Comparison of ENCODE assay signal across 11 cellular contexts in genomic region chr1:45953934-45954333, GRCh38.
DNase-seq lines count a peak whose midpoint lies in the region; ATAC-seq, FAIRE-seq and TF ChIP-seq lines count a peak whose summit lies in the region.
"Had no signal": no experiment of that assay in that cellular context is flagged by ENCODE, and none has a peak within 500 bp of the region (broad histone marks: within the 10 kb centered on the region; RNA-seq: fewer than 3 reads in every experiment).

No MANE protein-coding gene starts in this region.

- H3K36me3 ChIP-seq in breast epithelium (no peaks in the 10 kb centered on the region), mesenchymal stem cell (ENCODE audit: control insufficient read depth in 1 of 2, insufficient read depth in 2 of 2, low read depth in 1 of 2, low read length in 2 of 2) (no peaks in the 10 kb centered on the region), uterus (no peaks in the 10 kb centered on the region)
- no peaks in the 10 kb centered on the region for H3K36me3 ChIP-seq in effector memory CD4-positive, alpha-beta T cell (ENCODE audit: control insufficient read depth, insufficient read depth, low read length)
- H3K36me3 ChIP-seq: thyroid gland had no signal

- POLR2A ChIA-PET in MCF 10A (lab: Yijun Ruan, JAX), result interaction anchor here (0.7 to 3.6 kb wide), 6 partner anchors 21 to 62 kb away, joined by 3 to 15 read pairs (median 4); no protein-coding TSS in a partner anchor

- H3K9ac ChIP-seq in mesenchymal stem cell (ENCODE audit: low read length), result peak overlapping the region; percentile 26

- no peak overlapping the region for H2BK120ac ChIP-seq in mesenchymal stem cell (ENCODE audit: low read depth, low read length)

- CTCF ChIA-PET in MCF 10A (lab: Yijun Ruan, JAX), result interaction anchor here (0.6 to 0.7 kb wide), 3 partner anchors 17 to 171 kb away, joined by 3 to 5 read pairs (median 3); no protein-coding TSS in a partner anchor

- H3K27me3 ChIP-seq in breast epithelium, result no peaks in the 10 kb centered on the region
- H3K27me3 ChIP-seq in mesenchymal stem cell (ENCODE audit: control insufficient read depth in 1 of 2, insufficient read depth in 1 of 2, low read length in 2 of 2), result no peaks in the 10 kb centered on the region
- H3K27me3 ChIP-seq in uterus, result no peaks in the 10 kb centered on the region
- no peaks in the 10 kb centered on the region for H3K27me3 ChIP-seq in effector memory CD4-positive, alpha-beta T cell (replicated peaks; ENCODE audit: control insufficient read depth, insufficient read depth, low read length, poor library complexity, severe bottlenecking)
- H3K27me3 ChIP-seq: thyroid gland had no signal

- H3K4me1 ChIP-seq in breast epithelium, result no peaks in the 10 kb centered on the region
- peaks cover 4% of the 10 kb centered on the region for H3K4me1 ChIP-seq in mesenchymal stem cell (ENCODE audit: control insufficient read depth, insufficient read depth, low read depth, low read length)
- peaks cover 0 to 7% of the 10 kb centered on the region in 2 donors for H3K4me1 ChIP-seq in uterus
- no peaks in the 10 kb centered on the region for H3K4me1 ChIP-seq in effector memory CD4-positive, alpha-beta T cell (ENCODE audit: control insufficient read depth, insufficient read depth, low read length, poor library complexity, severe bottlenecking)

- BruUV-seq in MCF 10A (replicated peaks; lab: Mats Ljungman, UMichigan), result no TSS peak

- intact Hi-C loops in MCF 10A (cut with micrococcal nuclease), result no loop called here
- intact Hi-C loops in breast epithelium (cut with DNase I; ENCODE audit: low total_unique reads), result no loop called here
- intact Hi-C loops in uterus (cut with DNase I; ENCODE audit: low total_unique reads), result no loop called here

- no peak overlapping the region for H3K23ac ChIP-seq in mesenchymal stem cell (ENCODE audit: low read length in 2 of 2)

- peak overlapping the region; percentile 54 for H3K4me2 ChIP-seq in mesenchymal stem cell (ENCODE audit: low read length, poor library complexity, severe bottlenecking)

- TF ChIP-seq CTCF in MCF 10A (IDR thresholded peaks at IDR 0.05; ENCODE audit: unreplicated experiment) (no peak), breast epithelium (IDR thresholded peaks at IDR 0.05) (no peak), uterus (IDR thresholded peaks at IDR 0.05) (no peak)

- no peaks in the 10 kb centered on the region for H3K9me3 ChIP-seq in breast epithelium
- H3K9me3 ChIP-seq in mesenchymal stem cell (ENCODE audit: control insufficient read depth, low read length), result no peaks in the 10 kb centered on the region
- H3K9me3 ChIP-seq in uterus, result no peaks in the 10 kb centered on the region
- no peaks in the 10 kb centered on the region for H3K9me3 ChIP-seq in effector memory CD4-positive, alpha-beta T cell (ENCODE audit: control insufficient read depth, low read length)
- H3K9me3 ChIP-seq: thyroid gland had no signal

- H3K4me1 Mint-ChIP-seq in MCF 10A (ENCODE audit: insufficient read depth, unreplicated experiment), result peaks cover 50% of the 10 kb centered on the region

- no peak overlapping the region for H2AFZ ChIP-seq in mesenchymal stem cell (ENCODE audit: low read depth, low read length)

- no peaks in the 10 kb centered on the region for H3K27me3 Mint-ChIP-seq in MCF 10A (ENCODE audit: insufficient read depth, unreplicated experiment)

- peaks cover 6% of the 10 kb centered on the region for H3K36me3 Mint-ChIP-seq in MCF 10A (ENCODE audit: insufficient read depth, unreplicated experiment)

- DNase-seq in MCF 10A (ENCODE audit: unreplicated experiment) (no peak), breast epithelium (ENCODE audit: low spot score in 2 of 2) (no peak), mesenchymal stem cell (peak; percentile 74), uterus (no peak), COR-L47 (lab: John Stamatoyannopoulos, UW) (no peak)
- DNase-seq in effector memory CD4-positive, alpha-beta T cell, result no peak
- DNase-seq: activated CD4-positive, alpha-beta T cell treated with anti-CD3 and anti-CD28 coated beads for 48 hours; AML-193; thyroid gland had no signal

- H3K4ac ChIP-seq in mesenchymal stem cell (ENCODE audit: low read depth in 1 of 2, low read length in 2 of 2), result peak overlapping the region; percentile 10 to 89

- peak overlapping the region; percentile 80 to 94 for H2BK12ac ChIP-seq in mesenchymal stem cell (ENCODE audit: low read length in 2 of 2)

- no peaks in the 10 kb centered on the region for H3K9me3 Mint-ChIP-seq in MCF 10A (ENCODE audit: unreplicated experiment)

- H3K27ac Mint-ChIP-seq in MCF 10A (ENCODE audit: low read depth, unreplicated experiment), result peak overlapping the region; percentile 16

- H2BK5ac ChIP-seq in mesenchymal stem cell (ENCODE audit: low read depth, low read length, poor library complexity, severe bottlenecking), result peak overlapping the region; percentile 82

- H4K91ac ChIP-seq in mesenchymal stem cell (ENCODE audit: low read length), result no peak overlapping the region

- H3K27ac ChIP-seq in breast epithelium, result peak overlapping the region in 1 of 2 donors; percentile 40
- H3K27ac ChIP-seq in mesenchymal stem cell (ENCODE audit: low read length, poor library complexity, severe bottlenecking), result peak overlapping the region; percentile 92
- H3K27ac ChIP-seq in uterus, result peak overlapping the region; percentile 6 to 64
- no peak overlapping the region for H3K27ac ChIP-seq in effector memory CD4-positive, alpha-beta T cell (ENCODE audit: insufficient read depth, low read length, poor library complexity, severe bottlenecking)
- H3K27ac ChIP-seq: thyroid gland had no signal

- H3K4me3 ChIP-seq in breast epithelium (no peak overlapping the region), mesenchymal stem cell (ENCODE audit: insufficient read depth in 1 of 2, low read depth in 1 of 2, low read length in 2 of 2) (peak overlapping the region in 1 of 2 experiments; percentile 57), uterus (no peak overlapping the region)
- no peak overlapping the region for H3K4me3 ChIP-seq in effector memory CD4-positive, alpha-beta T cell (ENCODE audit: insufficient read depth, low read depth, low read length, poor library complexity, severe bottlenecking)
- H3K4me3 ChIP-seq: thyroid gland had no signal

- peak overlapping the region; percentile 17 to 87 for H3K18ac ChIP-seq in mesenchymal stem cell (ENCODE audit: low read depth in 1 of 2, low read length in 2 of 2)

- no peak overlapping the region for H3K4me3 Mint-ChIP-seq in MCF 10A (ENCODE audit: unreplicated experiment)

- peaks cover 14% of the 10 kb centered on the region for H3K79me1 ChIP-seq in mesenchymal stem cell (replicated peaks; ENCODE audit: low read length, poor library complexity, severe bottlenecking)

- H2BK15ac ChIP-seq in mesenchymal stem cell (ENCODE audit: low read depth, poor library complexity, severe bottlenecking), result no peak overlapping the region

- TF ChIP-seq POLR2A in breast epithelium (IDR thresholded peaks at IDR 0.05) (no peak), uterus (IDR thresholded peaks at IDR 0.05) (no peak)

- no peak overlapping the region for H3K14ac ChIP-seq in mesenchymal stem cell (ENCODE audit: low read length in 2 of 2)

- no peak for ATAC-seq in HG03460 (IDR thresholded peaks at IDR 0.05; ENCODE audit: unreplicated experiment)

- no peak overlapping the region for H4K8ac ChIP-seq in mesenchymal stem cell (ENCODE audit: low read length)

- peak; percentile 74 for FAIRE-seq in endometrium (lab: Jason Lieb, UNC)

- peak overlapping the region; percentile 49 for H2AK5ac ChIP-seq in mesenchymal stem cell (ENCODE audit: low read length, severe bottlenecking)

- WGBS in mesenchymal stem cell, result 0% methylated on average over 2 of the region's 2 CpGs
